ENCODE assay signal across 8 cellular contexts in genomic region chr1:205528887-205529825, GRCh38. TPM values are rescaled to one million over a fixed set of nuclear protein-coding genes. Genes with fewer than 3 reads are reported as not detected.
DNase-seq lines count a peak whose midpoint lies in the region; ATAC-seq and TF ChIP-seq lines count a peak whose summit lies in the region.

No MANE protein-coding gene starts in this region.

- H3K9me3 ChIP-seq in adipocyte (ENCODE audit: control insufficient read depth, low read length) (no peaks in the 10 kb centered on the region), uterus (no peaks in the 10 kb centered on the region)

- ATAC-seq in left ventricle myocardium superior: peak; percentile 52

- TF ChIP-seq POLR2A in uterus (IDR thresholded peaks at IDR 0.05): no peak

- H3K4me3 ChIP-seq in LNCaP clone FGC (ENCODE audit: low read depth, low read length) (peak overlapping the region; percentile 36), adipocyte (ENCODE audit: low read length) (peak overlapping the region; percentile 64), retinal pigment epithelial cell (ENCODE audit: low read length) (no peak overlapping the region), uterus (peak overlapping the region; percentile 24 to 27)

- H3K4me1 ChIP-seq in adipocyte (ENCODE audit: control insufficient read depth, insufficient read depth, low read length) (peaks cover 2% of the 10 kb centered on the region), uterus (no peaks in the 10 kb centered on the region)

- H3K36me3 ChIP-seq in adipocyte (ENCODE audit: control insufficient read depth, insufficient read depth, low read length, severe bottlenecking) (no peaks in the 10 kb centered on the region), uterus (no peaks in the 10 kb centered on the region)

- intact Hi-C loops in left ventricle myocardium superior (cut with micrococcal nuclease): no loop called here
- intact Hi-C loops in uterus (cut with DNase I; ENCODE audit: low total_unique reads): no loop called here

- TF ChIP-seq CTCF in LNCaP clone FGC (IDR thresholded peaks at IDR 0.05; ENCODE audit: control insufficient read depth, extremely low read depth, insufficient read depth) (peak; percentile 99), retinal pigment epithelial cell (conservative IDR thresholded peaks at IDR 0.05; ENCODE audit: low read depth, low read length) (peak; percentile 82), uterus (IDR thresholded peaks at IDR 0.05) (peak; percentile 90 to 96 (median 92))

- DNase-seq in NCI-H2227 (lab: John Stamatoyannopoulos, UW; ENCODE audit: unreplicated experiment) (peak; percentile 68), NCI-H2227 treated with DMSO at 0.1 percent for 48 hours (lab: John Stamatoyannopoulos, UW) (no peak), LNCaP clone FGC (ENCODE audit: low read depth) (no peak), T-helper 1 cell (peak; percentile 52 to 80 (median 69)), adipocyte (ENCODE audit: low read depth) (peak; percentile 91), left ventricle myocardium superior (peak; percentile 90), retinal pigment epithelial cell (ENCODE audit: low read depth) (no peak), uterus (peak; percentile 79 to 82)

- H3K27ac ChIP-seq in uterus: no peak overlapping the region

- peak overlapping the region; percentile 49 for H3K9ac ChIP-seq in adipocyte (ENCODE audit: low read length)

- H3K27me3 ChIP-seq in adipocyte (replicated peaks; ENCODE audit: control insufficient read depth, insufficient read depth, low read length): peaks cover 67% of the 10 kb centered on the region
- H3K27me3 ChIP-seq in uterus: no peaks in the 10 kb centered on the region

RNA-seq across cellular contexts. Expression of gene CDK18, which starts 24.7 kb away (rescaled TPM):
- 209 TPM for total RNA-seq in left ventricle myocardium superior
- total RNA-seq in uterus: 10 to 100 TPM in 2 of 4 donors, 1 to 10 TPM in 2; 4.1 to 28.2 (median 8.5) TPM

Comparison
In these comparisons a context has a peak if more than half of its experiments do, and no peak if none do; other contexts are left out.
1. DNase-seq: peak in NCI-H2227 (single experiment), T-helper 1 cell (5 of 5), adipocyte (single experiment), left ventricle myocardium superior (single experiment) and uterus (2 of 2); none in NCI-H2227 treated with DMSO at 0.1 percent for 48 hours (single experiment), LNCaP clone FGC (single experiment) and retinal pigment epithelial cell (single experiment).
2. Peak in every context shown above with its lines, with median percentiles within 50 percentile points of each other: CTCF ChIP-seq.